Comparison of ENCODE assay signal across 14 cellular contexts in genomic region chr15:80081390-80081789, GRCh38. TPM values are rescaled to one million over a fixed set of nuclear protein-coding genes. Genes with fewer than 3 reads are reported as not detected.
DNase-seq lines count a peak whose midpoint lies in the region; ATAC-seq and TF ChIP-seq lines count a peak whose summit lies in the region.
"Had no signal": no experiment of that assay in that cellular context is flagged by ENCODE, and none has a peak within 500 bp of the region (broad histone marks: within the 10 kb centered on the region; RNA-seq: fewer than 3 reads in every experiment).

No MANE protein-coding gene starts in this region.

- H3K27me3 Mint-ChIP-seq in activated naive CD8-positive, alpha-beta T cell, result no peaks in the 10 kb centered on the region
- H3K27me3 Mint-ChIP-seq in activated naive CD8-positive, alpha-beta T cell treated with anti-CD3 and anti-CD28 coated beads for 36 hours, result no peaks in the 10 kb centered on the region
- H3K27me3 Mint-ChIP-seq in activated naive CD8-positive, alpha-beta T cell treated with anti-CD3 and anti-CD28 coated beads, Interleukin-2, amount 50 U/mL, for 24 hours, result no peaks in the 10 kb centered on the region

- no TSS peak for BruUV-seq in PC-9 (replicated peaks; lab: Mats Ljungman, UMichigan)

- DNase-seq in activated naive CD8-positive, alpha-beta T cell treated with anti-CD3 and anti-CD28 coated beads for 36 hours, result no peak
- DNase-seq in NOMO-1 treated with DMSO at 0.1 percent for 48 hours (lab: John Stamatoyannopoulos, UW; ENCODE audit: unreplicated experiment), result peak; percentile 91
- DNase-seq in activated naive CD8-positive, alpha-beta T cell treated with anti-CD3 and anti-CD28 coated beads, Interleukin-2, amount 50 U/mL, for 24 hours, result no peak
- no peak for DNase-seq in upper lobe of right lung
- DNase-seq in PC-9, result no peak
- DNase-seq: activated naive CD4-positive, alpha-beta T cell treated with Interleukin-2 at 50 U/mL for 16 hours; foreskin fibroblast; HCEC 1CT; NCI-H1105; T1000 had no signal

- intact Hi-C loops in upper lobe of right lung (cut with DNase I), result no loop called here
- intact Hi-C loops in PC-9 (cut with micrococcal nuclease; ENCODE audit: unreplicated experiment), result no loop called here

- H3K27ac Mint-ChIP-seq in activated naive CD8-positive, alpha-beta T cell, result peak overlapping the region; percentile 41
- no peak overlapping the region for H3K27ac Mint-ChIP-seq in activated naive CD8-positive, alpha-beta T cell treated with anti-CD3 and anti-CD28 coated beads for 36 hours
- no peak overlapping the region for H3K27ac Mint-ChIP-seq in activated naive CD8-positive, alpha-beta T cell treated with anti-CD3 and anti-CD28 coated beads, Interleukin-2, amount 50 U/mL, for 24 hours

- peaks cover 95% of the 10 kb centered on the region for H3K79me2 ChIP-seq in PC-9 (ENCODE audit: low read depth)

- peak; percentile 54 for ATAC-seq in activated naive CD8-positive, alpha-beta T cell treated with anti-CD3 and anti-CD28 coated beads, Interleukin-2, amount 50 U/mL, for 24 hours
- ATAC-seq in upper lobe of right lung (peak; percentile 83), HG02588 (IDR thresholded peaks at IDR 0.05; ENCODE audit: unreplicated experiment) (no peak), GM21737 (IDR thresholded peaks at IDR 0.05; ENCODE audit: unreplicated experiment) (no peak)

- no peak overlapping the region for H3K4me3 Mint-ChIP-seq in activated naive CD8-positive, alpha-beta T cell
- no peak overlapping the region for H3K4me3 Mint-ChIP-seq in activated naive CD8-positive, alpha-beta T cell treated with anti-CD3 and anti-CD28 coated beads for 36 hours
- no peak overlapping the region for H3K4me3 Mint-ChIP-seq in activated naive CD8-positive, alpha-beta T cell treated with anti-CD3 and anti-CD28 coated beads, Interleukin-2, amount 50 U/mL, for 24 hours

- peaks cover 57% of the 10 kb centered on the region for H4K20me1 ChIP-seq in PC-9 (ENCODE audit: insufficient read depth)

- no peaks in the 10 kb centered on the region for H3K9me3 Mint-ChIP-seq in activated naive CD8-positive, alpha-beta T cell (ENCODE audit: low read depth)
- H3K9me3 Mint-ChIP-seq in activated naive CD8-positive, alpha-beta T cell treated with anti-CD3 and anti-CD28 coated beads for 36 hours, result peaks cover 2% of the 10 kb centered on the region
- H3K9me3 Mint-ChIP-seq in activated naive CD8-positive, alpha-beta T cell treated with anti-CD3 and anti-CD28 coated beads, Interleukin-2, amount 50 U/mL, for 24 hours, result no peaks in the 10 kb centered on the region

- no peak overlapping the region for H2AFZ ChIP-seq in PC-9

- TF ChIP-seq CTCF in upper lobe of right lung (IDR thresholded peaks at IDR 0.05) (no peak), PC-9 (conservative IDR thresholded peaks at IDR 0.05) (no peak)

- H3K9me2 ChIP-seq in PC-9 (ENCODE audit: insufficient read depth), result no peaks in the 10 kb centered on the region

- H3K4me2 ChIP-seq in PC-9, result no peak overlapping the region

- CTCF ChIA-PET in PC-9 (lab: Charles Lee), result no interaction called here

- peaks cover 48% of the 10 kb centered on the region for H3K4me1 Mint-ChIP-seq in activated naive CD8-positive, alpha-beta T cell (ENCODE audit: low read depth)
- H3K4me1 Mint-ChIP-seq in activated naive CD8-positive, alpha-beta T cell treated with anti-CD3 and anti-CD28 coated beads for 36 hours, result peaks cover 9% of the 10 kb centered on the region
- H3K4me1 Mint-ChIP-seq in activated naive CD8-positive, alpha-beta T cell treated with anti-CD3 and anti-CD28 coated beads, Interleukin-2, amount 50 U/mL, for 24 hours, result peaks cover 30% of the 10 kb centered on the region

- H3K36me3 ChIP-seq in upper lobe of right lung, result no peaks in the 10 kb centered on the region
- H3K36me3 ChIP-seq in PC-9 (ENCODE audit: low read depth), result 0 out of 2 replicates have a peak, but pooled peaks cover 7% of the 10 kb centered on the region
- H3K36me3 ChIP-seq: breast epithelium had no signal

- no peak overlapping the region for H3K27ac ChIP-seq in upper lobe of right lung
- no peak overlapping the region for H3K27ac ChIP-seq in PC-9
- H3K27ac ChIP-seq: breast epithelium had no signal

- H3K9me3 ChIP-seq in upper lobe of right lung, result no peaks in the 10 kb centered on the region
- no peaks in the 10 kb centered on the region for H3K9me3 ChIP-seq in PC-9 (ENCODE audit: insufficient read depth, low read depth)
- H3K9me3 ChIP-seq: breast epithelium had no signal

- no peaks in the 10 kb centered on the region for H3K27me3 ChIP-seq in upper lobe of right lung
- H3K27me3 ChIP-seq in PC-9 (ENCODE audit: insufficient read depth, low read depth), result no peaks in the 10 kb centered on the region
- H3K27me3 ChIP-seq: breast epithelium had no signal

- H3K4me3 ChIP-seq in upper lobe of right lung (no peak overlapping the region), PC-9 (no peak overlapping the region)
- H3K4me3 ChIP-seq: breast epithelium had no signal

- POLR2A ChIA-PET in PC-9 (lab: Charles Lee; ENCODE audit: unreplicated experiment), result no interaction called here

- H3K4me1 ChIP-seq in upper lobe of right lung (peaks cover 7% of the 10 kb centered on the region), PC-9 (replicated peaks; ENCODE audit: insufficient read depth) (no peaks in the 10 kb centered on the region)
- H3K4me1 ChIP-seq: breast epithelium had no signal

- 0 out of 2 replicates have a peak, but pooled peaks cover 3% of the 10 kb centered on the region for H3F3A ChIP-seq in PC-9 (ENCODE audit: insufficient read depth, low read depth)

- peaks cover 4% of the 10 kb centered on the region for H3K36me3 Mint-ChIP-seq in activated naive CD8-positive, alpha-beta T cell
- H3K36me3 Mint-ChIP-seq in activated naive CD8-positive, alpha-beta T cell treated with anti-CD3 and anti-CD28 coated beads for 36 hours, result peaks cover 11% of the 10 kb centered on the region
- peaks cover 7% of the 10 kb centered on the region for H3K36me3 Mint-ChIP-seq in activated naive CD8-positive, alpha-beta T cell treated with anti-CD3 and anti-CD28 coated beads, Interleukin-2, amount 50 U/mL, for 24 hours (ENCODE audit: low read depth)

RNA-seq across cellular contexts. Expression of gene ZFAND6, which starts 21.9 kb away (rescaled TPM):
- total RNA-seq in activated naive CD8-positive, alpha-beta T cell treated with anti-CD3 and anti-CD28 coated beads for 36 hours, result 10 to 100 TPM; 25.5 to 28.7 TPM
- total RNA-seq in upper lobe of right lung (79.5 TPM), PC-9 (2021) (43.6 and 68.3 TPM in 2 replicates)

Comparison
In these comparisons a context has a peak if more than half of its experiments do, and no peak if none do; other contexts are left out.
1. ATAC-seq: peak in activated naive CD8-positive, alpha-beta T cell treated with anti-CD3 and anti-CD28 coated beads, Interleukin-2, amount 50 U/mL, for 24 hours (single experiment) and upper lobe of right lung (single experiment); none in HG02588 (single experiment) and GM21737 (single experiment).